ENCODE assay signal across 8 cellular contexts in genomic region chr11:74397531-74398243, GRCh38. TPM values are rescaled to one million over a fixed set of nuclear protein-coding genes. Genes with fewer than 3 reads are reported as not detected.
DNase-seq lines count a peak whose midpoint lies in the region; ATAC-seq, FAIRE-seq and TF ChIP-seq lines count a peak whose summit lies in the region.

No MANE protein-coding gene starts in this region.

- 2 to 3% methylated on average over 26 to 31 of the region's 34 CpGs for WGBS in tibial nerve, 2 donors

- peak overlapping the region; percentile 82 to 96 (median 89) for H3K27ac ChIP-seq in tibial nerve

- ATAC-seq in HG03045 (IDR thresholded peaks at IDR 0.05; ENCODE audit: unreplicated experiment), result peak; percentile 17
- ATAC-seq in GM21529 (IDR thresholded peaks at IDR 0.05; ENCODE audit: unreplicated experiment), result no peak

- TF ChIP-seq CTCF in epithelial cell of proximal tubule (conservative IDR thresholded peaks at IDR 0.05; ENCODE audit: low read depth, low read length), result peak; percentile 20
- TF ChIP-seq CTCF in tibial nerve (IDR thresholded peaks at IDR 0.05), result no peak

- H3K36me3 ChIP-seq in tibial nerve, result no peaks in the 10 kb centered on the region

- H3K4me1 ChIP-seq in tibial nerve, result peaks cover 0 to 18% (median 2%) of the 10 kb centered on the region in 4 donors

- TF ChIP-seq POLR2A in tibial nerve (IDR thresholded peaks at IDR 0.05), result no peak

- H3K9me3 ChIP-seq in tibial nerve, result no peaks in the 10 kb centered on the region

- peak; percentile 71 for FAIRE-seq in G401.6 (lab: Jason Lieb, UNC)

- H3K4me3 ChIP-seq in epithelial cell of proximal tubule (ENCODE audit: low read depth, low read length), result peak overlapping the region; percentile 96
- peak overlapping the region; percentile 66 to 77 (median 73) for H3K4me3 ChIP-seq in tibial nerve

- TF ChIP-seq EP300 in tibial nerve (IDR thresholded peaks at IDR 0.05), result no peak

- H3K27me3 ChIP-seq in tibial nerve, result no peaks in the 10 kb centered on the region

- peak; percentile 68 for DNase-seq in NCI-H526 treated with DMSO at 0.1 percent for 48 hours (lab: John Stamatoyannopoulos, UW)
- peak; percentile 34 for DNase-seq in activated CD4-positive, alpha-beta T cell treated with anti-CD3 and anti-CD28 coated beads for 48 hours
- no peak for DNase-seq in epithelial cell of proximal tubule (ENCODE audit: low read depth)
- DNase-seq in myocyte (ENCODE audit: low read depth), result peak; percentile 23
- DNase-seq in tibial nerve (ENCODE audit: low spot score in 2 of 2), result no peak

RNA-seq across cellular contexts. Expression of gene PGM2L1, which starts 0.5 kb away (rescaled TPM):
- total RNA-seq in epithelial cell of proximal tubule (10.0 and 10.3 TPM in 2 replicates), myocyte (17.9 and 20.3 TPM in 2 replicates), tibial nerve (1 to 10 TPM; 2.4 to 9.3 (median 6.2) TPM)
- 6.7 TPM for polyA plus RNA-seq in myocyte (2012)

Comparison
In these comparisons a context has a peak if more than half of its experiments do, and no peak if none do; other contexts are left out.
1. DNase-seq: peak in NCI-H526 treated with DMSO at 0.1 percent for 48 hours (single experiment), activated CD4-positive, alpha-beta T cell treated with anti-CD3 and anti-CD28 coated beads for 48 hours (single experiment) and myocyte (single experiment); none in epithelial cell of proximal tubule (single experiment) and tibial nerve (0 of 2).